24 cellular contexts compared by ENCODE assay signal in genomic region chr6:42864602-42865001, GRCh38. TPM values are rescaled to one million over a fixed set of nuclear protein-coding genes. Genes with fewer than 3 reads are reported as not detected.
DNase-seq lines count a peak whose midpoint lies in the region; ATAC-seq and TF ChIP-seq lines count a peak whose summit lies in the region.
"Had no signal": no experiment of that assay in that cellular context is flagged by ENCODE, and none has a peak within 500 bp of the region (broad histone marks: within the 10 kb centered on the region; RNA-seq: fewer than 3 reads in every experiment).

No MANE protein-coding gene starts in this region.

- ATAC-seq in activated CD4-positive, alpha-beta T cell treated with anti-CD3 and anti-CD28 coated beads for 36 hours, result no peak
- no peak for ATAC-seq in central memory CD8-positive, alpha-beta T cell (replicated peaks; ENCODE audit: extremely low read depth, poor library complexity, severe bottlenecking)
- ATAC-seq in activated CD8-positive, alpha-beta memory T cell treated with anti-CD3 and anti-CD28 coated beads, Interleukin-2, amount 10 ng/mL, durations not matched to agents 7 days and 5 days, result no peak
- no peak for ATAC-seq in foreskin keratinocyte
- ATAC-seq: activated CD4-positive, CD25-positive, alpha-beta regulatory T cell treated with anti-CD3 and anti-CD28 coated beads, Interleukin-2, amount 50 U/mL, for 24 hours; HCT116; HepG2 had no signal

- H3K9me3 Mint-ChIP-seq in activated CD4-positive, alpha-beta T cell treated with anti-CD3 and anti-CD28 coated beads for 36 hours (ENCODE audit: low read depth), result no peaks in the 10 kb centered on the region
- no peaks in the 10 kb centered on the region for H3K9me3 Mint-ChIP-seq in central memory CD8-positive, alpha-beta T cell
- H3K9me3 Mint-ChIP-seq in activated CD8-positive, alpha-beta memory T cell treated with anti-CD3 and anti-CD28 coated beads, Interleukin-2, amount 10 ng/mL, durations not matched to agents 7 days and 5 days (ENCODE audit: low read depth), result no peaks in the 10 kb centered on the region
- H3K9me3 Mint-ChIP-seq: activated T-helper 2 cell treated with anti-CD3 and anti-CD28 coated beads, Interferon-gamma antibody, Interleukin-2, Interleukin-4, amounts not matched to agents 10 μg/mL and 5 μg/mL and 100 μg/mL, durations not matched to agents 14 hours and 24 hours and 36 hours; CD4-positive, alpha-beta memory T cell had no signal

- H3K4me1 ChIP-seq in foreskin keratinocyte, result no peaks in the 10 kb centered on the region
- H3K4me1 ChIP-seq: esophagus muscularis mucosa had no signal

- no peak for TF ChIP-seq CTCF in foreskin keratinocyte (conservative IDR thresholded peaks at IDR 0.05)

- POLR2A ChIA-PET in activated CD4-positive, alpha-beta T cell treated with anti-CD3 and anti-CD28 coated beads for 36 hours (lab: Charles Lee), result no interaction called here

- peaks cover 17% of the 10 kb centered on the region for H3K36me3 Mint-ChIP-seq in activated CD4-positive, alpha-beta T cell treated with anti-CD3 and anti-CD28 coated beads for 36 hours (ENCODE audit: low read depth)
- peaks cover 62% of the 10 kb centered on the region for H3K36me3 Mint-ChIP-seq in central memory CD8-positive, alpha-beta T cell (ENCODE audit: insufficient read depth)
- H3K36me3 Mint-ChIP-seq in activated CD8-positive, alpha-beta memory T cell treated with anti-CD3 and anti-CD28 coated beads, Interleukin-2, amount 10 ng/mL, durations not matched to agents 7 days and 5 days, result peaks cover 36% of the 10 kb centered on the region

- no peak overlapping the region for H3K4me3 Mint-ChIP-seq in activated CD4-positive, alpha-beta T cell treated with anti-CD3 and anti-CD28 coated beads for 36 hours
- H3K4me3 Mint-ChIP-seq in central memory CD8-positive, alpha-beta T cell, result no peak overlapping the region
- no peak overlapping the region for H3K4me3 Mint-ChIP-seq in activated CD8-positive, alpha-beta memory T cell treated with anti-CD3 and anti-CD28 coated beads, Interleukin-2, amount 10 ng/mL, durations not matched to agents 7 days and 5 days
- H3K4me3 Mint-ChIP-seq: CD4-positive, alpha-beta memory T cell had no signal

- CTCF ChIA-PET in activated CD4-positive, alpha-beta T cell treated with anti-CD3 and anti-CD28 coated beads for 36 hours (lab: Charles Lee), result interaction anchor here (0.7 kb wide), 1 partner anchor 53 kb away, joined by 3 read pairs; no protein-coding TSS in a partner anchor
- CTCF ChIA-PET in activated CD8-positive, alpha-beta memory T cell treated with anti-CD3 and anti-CD28 coated beads, Interleukin-2, amount 10 ng/mL, durations not matched to agents 7 days and 5 days (lab: Charles Lee), result interaction anchor here (1.2 to 1.3 kb wide), 2 partner anchors 9 to 203 kb away, joined by 3 read pairs; no protein-coding TSS in a partner anchor

- H3K4me1 Mint-ChIP-seq in activated CD4-positive, alpha-beta T cell treated with anti-CD3 and anti-CD28 coated beads for 36 hours, result no peaks in the 10 kb centered on the region
- no peaks in the 10 kb centered on the region for H3K4me1 Mint-ChIP-seq in central memory CD8-positive, alpha-beta T cell
- H3K4me1 Mint-ChIP-seq in activated CD8-positive, alpha-beta memory T cell treated with anti-CD3 and anti-CD28 coated beads, Interleukin-2, amount 10 ng/mL, durations not matched to agents 7 days and 5 days, result no peaks in the 10 kb centered on the region
- H3K4me1 Mint-ChIP-seq: CD4-positive, alpha-beta memory T cell had no signal

- no peak overlapping the region for H3K27ac ChIP-seq in foreskin keratinocyte
- H3K27ac ChIP-seq: 22Rv1, esophagus muscularis mucosa, skin epidermis had no signal

- peak overlapping the region; percentile 66 for H3K27ac Mint-ChIP-seq in activated CD4-positive, alpha-beta T cell treated with anti-CD3 and anti-CD28 coated beads for 36 hours
- peak overlapping the region; percentile 7 for H3K27ac Mint-ChIP-seq in central memory CD8-positive, alpha-beta T cell (ENCODE audit: low read depth)
- H3K27ac Mint-ChIP-seq in activated CD8-positive, alpha-beta memory T cell treated with anti-CD3 and anti-CD28 coated beads, Interleukin-2, amount 10 ng/mL, durations not matched to agents 7 days and 5 days, result no peak overlapping the region
- H3K27ac Mint-ChIP-seq: activated T-helper 2 cell treated with anti-CD3 and anti-CD28 coated beads, Interferon-gamma antibody, Interleukin-2, Interleukin-4, amounts not matched to agents 10 μg/mL and 5 μg/mL and 100 μg/mL, durations not matched to agents 14 hours and 24 hours and 36 hours had no signal

- intact Hi-C loops in activated CD4-positive, alpha-beta T cell treated with anti-CD3 and anti-CD28 coated beads for 36 hours (cut with DNase I, micrococcal nuclease), result no loop called here
- intact Hi-C loops in posterior vena cava (cut with DNase I), result loop anchor here in 1 of 2 donors (1.0 kb wide), 1 partner anchor 17 kb away; no protein-coding TSS in a partner anchor

- DNase-seq in activated CD4-positive, alpha-beta T cell treated with anti-CD3 and anti-CD28 coated beads for 36 hours, result peak; percentile 26
- DNase-seq in activated CD4-positive, alpha-beta T cell treated with anti-CD3 and anti-CD28 coated beads, Interleukin-2, amount 50 U/mL, for 1 hour, result no peak
- peak; percentile 22 for DNase-seq in AG08396 (ENCODE audit: low spot score)
- no peak for DNase-seq in central memory CD8-positive, alpha-beta T cell (ENCODE audit: low spot score in 2 of 2)
- DNase-seq in posterior vena cava (ENCODE audit: low spot score), result peak; percentile 92
- DNase-seq in SHP77 (lab: John Stamatoyannopoulos, UW), result no peak
- DNase-seq in activated CD8-positive, alpha-beta memory T cell treated with anti-CD3 and anti-CD28 coated beads, Interleukin-2, amount 10 ng/mL, durations not matched to agents 7 days and 5 days, result no peak
- no peak for DNase-seq in foreskin keratinocyte
- DNase-seq: CD4-positive, alpha-beta memory T cell; cortex of kidney; glutamatergic neuron; Kasumi-1; kidney; NCI-H1930; NCI-H526; T-helper 1 cell had no signal

- H3K27me3 Mint-ChIP-seq in activated CD4-positive, alpha-beta T cell treated with anti-CD3 and anti-CD28 coated beads for 36 hours, result no peaks in the 10 kb centered on the region
- no peaks in the 10 kb centered on the region for H3K27me3 Mint-ChIP-seq in central memory CD8-positive, alpha-beta T cell
- H3K27me3 Mint-ChIP-seq in activated CD8-positive, alpha-beta memory T cell treated with anti-CD3 and anti-CD28 coated beads, Interleukin-2, amount 10 ng/mL, durations not matched to agents 7 days and 5 days, result no peaks in the 10 kb centered on the region
- H3K27me3 Mint-ChIP-seq: CD4-positive, alpha-beta memory T cell had no signal

- H3K27me3 ChIP-seq in foreskin keratinocyte, result no peaks in the 10 kb centered on the region
- H3K27me3 ChIP-seq: esophagus muscularis mucosa had no signal

RNA-seq across cellular contexts. Expression of gene RPL7L1, which starts 14.8 kb away (rescaled TPM):
- total RNA-seq in activated CD4-positive, alpha-beta T cell treated with anti-CD3 and anti-CD28 coated beads for 36 hours, result 100 to 1,000 TPM; 124 to 152 TPM
- 10 to 100 TPM; 52.9 to 63.0 TPM for total RNA-seq in posterior vena cava
- 100 to 1,000 TPM in 1 of 2 experiments, 10 to 100 TPM in 1; 73.5 to 105 TPM for total RNA-seq in activated CD8-positive, alpha-beta memory T cell treated with anti-CD3 and anti-CD28 coated beads, Interleukin-2, amount 10 ng/mL, durations not matched to agents 7 days and 5 days
- total RNA-seq in foreskin keratinocyte, result 136 and 138 TPM in 2 replicates
- polyA plus RNA-seq in foreskin keratinocyte, result 55.2 and 65.9 TPM in 2 replicates

RNA-seq across cellular contexts. Expression of gene PTCRA, which starts 51.3 kb away (rescaled TPM):
- total RNA-seq in activated CD4-positive, alpha-beta T cell treated with anti-CD3 and anti-CD28 coated beads for 36 hours, result not detected
- total RNA-seq in posterior vena cava, result not detected
- total RNA-seq in activated CD8-positive, alpha-beta memory T cell treated with anti-CD3 and anti-CD28 coated beads, Interleukin-2, amount 10 ng/mL, durations not matched to agents 7 days and 5 days, result not detected
- total RNA-seq in foreskin keratinocyte, result not detected in 2 replicates
- not detected in 2 replicates for polyA plus RNA-seq in foreskin keratinocyte
- total RNA-seq: activated T-helper 2 cell treated with anti-CD3 and anti-CD28 coated beads, Interferon-gamma antibody, Interleukin-2, Interleukin-4, amounts not matched to agents 10 μg/mL and 5 μg/mL and 100 μg/mL, durations not matched to agents 14 hours and 24 hours and 36 hours; CD4-positive, alpha-beta memory T cell; HepG2; kidney; pulmonary artery endothelial cell had no signal
- polyA plus RNA-seq: CD4-positive, alpha-beta memory T cell; HepG2 had no signal

Comparison
In these comparisons a context has a peak if more than half of its experiments do, and no peak if none do; other contexts are left out.
1. DNase-seq: peak in activated CD4-positive, alpha-beta T cell treated with anti-CD3 and anti-CD28 coated beads for 36 hours (single experiment), AG08396 (single experiment) and posterior vena cava (single experiment); none in activated CD4-positive, alpha-beta T cell treated with anti-CD3 and anti-CD28 coated beads, Interleukin-2, amount 50 U/mL, for 1 hour (single experiment), central memory CD8-positive, alpha-beta T cell (0 of 2), SHP77 (0 of 2), activated CD8-positive, alpha-beta memory T cell treated with anti-CD3 and anti-CD28 coated beads, Interleukin-2, amount 10 ng/mL, durations not matched to agents 7 days and 5 days (single experiment) and foreskin keratinocyte (0 of 2).